1 cellular context compared by ENCODE assay signal in genomic region chr7:65449505-65449852, GRCh38.
TF ChIP-seq lines count a peak whose summit lies in the region.

No MANE protein-coding gene starts in this region.

TF ChIP-seq in SK-N-SH, 30 proteins besides CTCF, POLR2A, EP300 and RAD21 (continued from another document):
- TF ChIP-seq ZBTB33 (IDR thresholded peaks at IDR 0.05; ENCODE audit: borderline replicate concordance, low read depth) (no peak), FOSL2 (IDR thresholded peaks at IDR 0.05; ENCODE audit: borderline replicate concordance, low read depth) (no peak), MEF2A (IDR thresholded peaks at IDR 0.05; ENCODE audit: borderline replicate concordance, low read depth) (no peak), EZH2phosphoT487 (IDR thresholded peaks at IDR 0.05; ENCODE audit: borderline replicate concordance, low read depth) (no peak), ELF1 (IDR thresholded peaks at IDR 0.05) (no peak), SIN3A (IDR thresholded peaks at IDR 0.05; ENCODE audit: borderline replicate concordance, low read depth, low read length) (no peak), MXI1 (IDR thresholded peaks at IDR 0.05; ENCODE audit: low read depth, low read length) (no peak)
- TF ChIP-seq, protein P1, sequence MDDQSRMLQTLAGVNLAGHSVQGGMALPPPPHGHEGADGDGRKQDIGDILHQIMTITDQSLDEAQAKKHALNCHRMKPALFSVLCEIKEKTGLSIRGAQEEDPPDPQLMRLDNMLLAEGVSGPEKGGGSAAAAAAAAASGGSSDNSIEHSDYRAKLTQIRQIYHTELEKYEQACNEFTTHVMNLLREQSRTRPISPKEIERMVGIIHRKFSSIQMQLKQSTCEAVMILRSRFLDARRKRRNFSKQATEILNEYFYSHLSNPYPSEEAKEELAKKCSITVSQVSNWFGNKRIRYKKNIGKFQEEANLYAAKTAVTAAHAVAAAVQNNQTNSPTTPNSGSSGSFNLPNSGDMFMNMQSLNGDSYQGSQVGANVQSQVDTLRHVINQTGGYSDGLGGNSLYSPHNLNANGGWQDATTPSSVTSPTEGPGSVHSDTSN (IDR thresholded peaks at IDR 0.05) = no peak
TF ChIP-seq in SK-N-SH: peak in this region for 0.
